Comparison of ENCODE assay signal across 10 cellular contexts in genomic region chr2:217979151-217979811, GRCh38. TPM values are rescaled to one million over a fixed set of nuclear protein-coding genes. Genes with fewer than 3 reads are reported as not detected.
DNase-seq lines count a peak whose midpoint lies in the region; ATAC-seq and TF ChIP-seq lines count a peak whose summit lies in the region.
"Had no signal": no experiment of that assay in that cellular context is flagged by ENCODE, and none has a peak within 500 bp of the region (broad histone marks: within the 10 kb centered on the region; RNA-seq: fewer than 3 reads in every experiment).

No MANE protein-coding gene starts in this region.

- H3K4me3 Mint-ChIP-seq in brain, result peak overlapping the region; percentile 22 to 84 (median 76)
- H3K4me3 Mint-ChIP-seq in CD4-positive, alpha-beta T cell, result no peak overlapping the region
- H3K4me3 Mint-ChIP-seq: naive thymus-derived CD8-positive, alpha-beta T cell; stimulated activated naive CD8-positive, alpha-beta T cell treated with anti-CD3 and anti-CD28 coated beads, Interleukin-15, Interleukin-2, amounts not matched to agents 100 ng/mL and 50 ng/mL, for 24 hours had no signal

- H3K9ac ChIP-seq in ES-I3 (ENCODE audit: low read depth, low read length) (peak overlapping the region; percentile 66), parathyroid adenoma (no peak overlapping the region)

- H3K4me2 ChIP-seq in hepatocyte (peak overlapping the region; percentile 96), parathyroid adenoma (ENCODE audit: low read length) (peak overlapping the region; percentile 70)

- no peaks in the 10 kb centered on the region for H3K36me3 ChIP-seq in ES-I3 (ENCODE audit: insufficient read depth, low read length)
- H3K36me3 ChIP-seq in hepatocyte (replicated peaks; ENCODE audit: insufficient read depth, low read depth), result no peaks in the 10 kb centered on the region
- H3K36me3 ChIP-seq in parathyroid adenoma (ENCODE audit: control insufficient read depth, insufficient read depth, low read length), result no peaks in the 10 kb centered on the region

- intact Hi-C loops in CD4-positive, alpha-beta T cell (cut with DNase I, micrococcal nuclease), result no loop called here

- 29% methylated on average over 10 of the region's 10 CpGs for WGBS in hepatocyte (ENCODE audit: low lambda C conversion rate, missing lambda C conversion rate)

- ATAC-seq in HG02798 (IDR thresholded peaks at IDR 0.05; ENCODE audit: poor library complexity, unreplicated experiment), result no peak
- no peak for ATAC-seq in CD4-positive, alpha-beta T cell (ENCODE audit: poor library complexity)
- ATAC-seq: naive thymus-derived CD8-positive, alpha-beta T cell had no signal

- DNase-seq in hepatocyte (ENCODE audit: low spot score) (no peak), Ammon's horn (ENCODE audit: low spot score) (no peak)
- DNase-seq in stimulated activated naive CD4-positive, alpha-beta T cell (lab: John Stamatoyannopoulos, UW), result no peak
- no peak for DNase-seq in CD4-positive, alpha-beta T cell
- DNase-seq: naive thymus-derived CD8-positive, alpha-beta T cell had no signal

- no peaks in the 10 kb centered on the region for H3K9me2 ChIP-seq in hepatocyte (replicated peaks; ENCODE audit: insufficient read depth)

- H3K79me2 ChIP-seq in hepatocyte (peaks cover 9% of the 10 kb centered on the region), parathyroid adenoma (peaks cover 20% of the 10 kb centered on the region)

- H3K9me3 ChIP-seq in ES-I3 (ENCODE audit: control insufficient read depth, insufficient read depth, low read length) (no peaks in the 10 kb centered on the region), hepatocyte (ENCODE audit: low read depth) (no peaks in the 10 kb centered on the region), parathyroid adenoma (ENCODE audit: control insufficient read depth, low read length) (no peaks in the 10 kb centered on the region)
- H3K9me3 ChIP-seq in CD4-positive, alpha-beta T cell (ENCODE audit: control insufficient read depth, low read length), result no peaks in the 10 kb centered on the region

- peaks cover 31% of the 10 kb centered on the region for H3K4me1 Mint-ChIP-seq in brain
- no peaks in the 10 kb centered on the region for H3K4me1 Mint-ChIP-seq in CD4-positive, alpha-beta T cell (ENCODE audit: low read depth)

- H3K4me1 ChIP-seq in ES-I3 (ENCODE audit: insufficient read depth, low read length) (peaks cover 12% of the 10 kb centered on the region), hepatocyte (ENCODE audit: insufficient read depth) (peaks cover 21% of the 10 kb centered on the region), parathyroid adenoma (peaks cover 31% of the 10 kb centered on the region)

- POLR2A ChIA-PET in CD4-positive, alpha-beta T cell (lab: Charles Lee), result no interaction called here

- peak overlapping the region; percentile 70 to 92 (median 80) for H3K27ac Mint-ChIP-seq in brain
- no peak overlapping the region for H3K27ac Mint-ChIP-seq in CD4-positive, alpha-beta T cell
- H3K27ac Mint-ChIP-seq: naive thymus-derived CD8-positive, alpha-beta T cell; stimulated activated naive CD8-positive, alpha-beta T cell treated with anti-CD3 and anti-CD28 coated beads, Interleukin-15, Interleukin-2, amounts not matched to agents 100 ng/mL and 50 ng/mL, for 24 hours had no signal

- H3K27me3 Mint-ChIP-seq in brain, result peaks cover 8% of the 10 kb centered on the region
- peaks cover 9% of the 10 kb centered on the region for H3K27me3 Mint-ChIP-seq in CD4-positive, alpha-beta T cell

- peaks cover 8% of the 10 kb centered on the region for H3K36me3 Mint-ChIP-seq in brain
- no peaks in the 10 kb centered on the region for H3K36me3 Mint-ChIP-seq in CD4-positive, alpha-beta T cell (ENCODE audit: low read depth)
- H3K36me3 Mint-ChIP-seq: naive thymus-derived CD8-positive, alpha-beta T cell had no signal

- H3K27me3 ChIP-seq in hepatocyte, result no peaks in the 10 kb centered on the region
- H3K27me3 ChIP-seq in parathyroid adenoma (ENCODE audit: control insufficient read depth, insufficient read depth, low read length), result no peaks in the 10 kb centered on the region
- no peaks in the 10 kb centered on the region for H3K27me3 ChIP-seq in CD4-positive, alpha-beta T cell (ENCODE audit: control insufficient read depth, insufficient read depth, low read length)

- CTCF ChIA-PET in CD4-positive, alpha-beta T cell (lab: Charles Lee), result no interaction called here

- H2AFZ ChIP-seq in hepatocyte (peak overlapping the region; percentile 34), parathyroid adenoma (peak overlapping the region; percentile 74)

- H3K9me3 Mint-ChIP-seq in brain, result peaks cover 0 to 4% (median 0%) of the 10 kb centered on the region in 5 experiments
- no peaks in the 10 kb centered on the region for H3K9me3 Mint-ChIP-seq in CD4-positive, alpha-beta T cell
- H3K9me3 Mint-ChIP-seq: stimulated activated naive CD8-positive, alpha-beta T cell treated with anti-CD3 and anti-CD28 coated beads, Interleukin-15, Interleukin-2, amounts not matched to agents 100 ng/mL and 50 ng/mL, for 24 hours had no signal

- H4K20me1 ChIP-seq in hepatocyte (ENCODE audit: insufficient read depth, poor library complexity, severe bottlenecking), result no peaks in the 10 kb centered on the region

- H3K27ac ChIP-seq in hepatocyte (peak overlapping the region; percentile 36), parathyroid adenoma (peak overlapping the region; percentile 55)
- no peak overlapping the region for H3K27ac ChIP-seq in CD4-positive, alpha-beta T cell (ENCODE audit: low read depth, low read length)

- peak overlapping the region; percentile 31 for H3K4me3 ChIP-seq in hepatocyte
- H3K4me3 ChIP-seq in parathyroid adenoma (ENCODE audit: low read depth, low read length), result peak overlapping the region; percentile 74

- TF ChIP-seq CTCF in brain (conservative IDR thresholded peaks at IDR 0.05) (no peak), hepatocyte (IDR thresholded peaks at IDR 0.05; ENCODE audit: poor library complexity) (no peak), parathyroid adenoma (IDR thresholded peaks at IDR 0.05) (no peak)
- TF ChIP-seq CTCF in CD4-positive, alpha-beta T cell (IDR thresholded peaks at IDR 0.05), result no peak

RNA-seq across cellular contexts. Expression of gene TNS1, which starts 23.5 kb away (rescaled TPM):
- polyA plus RNA-seq in brain (ENCODE audit: insufficient read depth, low read depth, low replicate concordance), result 23.1 TPM
- 22.9 and 27.6 TPM in 2 replicates for total RNA-seq in hepatocyte
- 16.2 TPM in 2 replicates for polyA plus RNA-seq in hepatocyte
- total RNA-seq in CD4-positive, alpha-beta T cell, result under 1 TPM; 0.25 to 0.34 TPM
- polyA plus RNA-seq: naive thymus-derived CD8-positive, alpha-beta T cell had no signal

Comparison
In these comparisons a context has a peak if more than half of its experiments do, and no peak if none do; other contexts are left out.
1. RNA of gene TNS1, which starts 23.5 kb away (total RNA-seq): 22.9 to 27.6 TPM in hepatocyte; 0.25 to 0.34 TPM in CD4-positive, alpha-beta T cell; every median in the first group is over 10 times any median in the second.